8 cellular contexts compared by ENCODE assay signal in genomic region chr1:112700290-112701226, GRCh38. TPM values are rescaled to one million over a fixed set of nuclear protein-coding genes. Genes with fewer than 3 reads are reported as not detected.
DNase-seq lines count a peak whose midpoint lies in the region; ATAC-seq and TF ChIP-seq lines count a peak whose summit lies in the region.

No MANE protein-coding gene starts in this region.

- no peak for TF ChIP-seq CTCF in osteoblast (IDR thresholded peaks at IDR 0.05; ENCODE audit: extremely low read depth, low read depth, low read length)
- peak in 1 of 2 experiments; percentile 6 for TF ChIP-seq CTCF in tibial artery (IDR thresholded peaks at IDR 0.05)

- H3K27me3 ChIP-seq in Karpas-422 (ENCODE audit: low read length) (no peaks in the 10 kb centered on the region), osteoblast (ENCODE audit: insufficient read depth, low read length) (no peaks in the 10 kb centered on the region), tibial artery (no peaks in the 10 kb centered on the region)

- no peaks in the 10 kb centered on the region for H3K9me3 ChIP-seq in Karpas-422 (ENCODE audit: low read length)
- H3K9me3 ChIP-seq in osteoblast (ENCODE audit: low read depth, low read length): no peaks in the 10 kb centered on the region
- no peaks in the 10 kb centered on the region for H3K9me3 ChIP-seq in tibial artery

- H3K9me2 ChIP-seq in Karpas-422 (replicated peaks; ENCODE audit: insufficient read depth, low read length): no peaks in the 10 kb centered on the region

- H3K36me3 ChIP-seq in Karpas-422 (ENCODE audit: insufficient read depth, low read length) (no peaks in the 10 kb centered on the region; the same call in 1 of the 2 replicates), osteoblast (ENCODE audit: insufficient read depth, low read length) (peaks cover 71% of the 10 kb centered on the region), tibial artery (peaks cover 10 to 71% (median 70%) of the 10 kb centered on the region in 3 donors)

- DNase-seq in CD1c-positive myeloid dendritic cell (ENCODE audit: extremely low spot score) (peak; percentile 87), Karpas-422 (peak; percentile 85), SIG-M5 treated with dmso at 0.1 percent for 504 hours (lab: John Stamatoyannopoulos, UW; ENCODE audit: unreplicated experiment) (peak; percentile 91), glomerular visceral epithelial cell (ENCODE audit: extremely low spot score) (peak; percentile 99), osteoblast (ENCODE audit: insufficient read length, low spot score, missing footprints) (peak; percentile 96), tibial artery (peak; percentile 98)
- peak; percentile 64 to 71 for DNase-seq in activated naive CD4-positive, alpha-beta T cell treated with anti-CD3 and anti-CD28 coated beads, Interleukin-2, amount 50 U/mL, for 72 hours (ENCODE audit: low spot score in 2 of 2)

- no peak overlapping the region for H3K4me2 ChIP-seq in Karpas-422 (ENCODE audit: low read depth, low read length, poor library complexity, severe bottlenecking)
- H3K4me2 ChIP-seq in osteoblast (ENCODE audit: insufficient read depth, low read length): peak overlapping the region; percentile 27

- H2AFZ ChIP-seq in Karpas-422 (ENCODE audit: low read length) (no peak overlapping the region), osteoblast (ENCODE audit: low read length) (no peak overlapping the region)

- intact Hi-C loops in tibial artery (cut with DNase I; ENCODE audit: low total_unique reads): loop anchor here (2.0 kb wide), 1 partner anchor 26 kb away; the partner anchor contains the start of gene MOV10

- H3K27ac Mint-ChIP-seq in activated naive CD4-positive, alpha-beta T cell treated with anti-CD3 and anti-CD28 coated beads, Interleukin-2, amount 50 U/mL, for 72 hours: peak overlapping the region; percentile 72 to 82

- H3K27ac ChIP-seq in Karpas-422 (ENCODE audit: low read length) (no peak overlapping the region), osteoblast (ENCODE audit: low read depth, low read length) (peak overlapping the region; percentile 59), tibial artery (peak overlapping the region; percentile 88 to 99)

- H3K4me3 ChIP-seq in Karpas-422 (ENCODE audit: low read length) (no peak overlapping the region), osteoblast (ENCODE audit: insufficient read depth, low read length) (no peak overlapping the region), tibial artery (no peak overlapping the region)

- ATAC-seq in GM21381 (IDR thresholded peaks at IDR 0.05; ENCODE audit: unreplicated experiment): peak; percentile 41
- peak in 1 of 2 donors; percentile 23 for ATAC-seq in activated naive CD4-positive, alpha-beta T cell treated with anti-CD3 and anti-CD28 coated beads, Interleukin-2, amount 50 U/mL, for 72 hours

- no peak overlapping the region for H3K9ac ChIP-seq in Karpas-422 (ENCODE audit: low read length)

- H3K4me1 ChIP-seq in Karpas-422 (ENCODE audit: low read length) (peaks cover 26% of the 10 kb centered on the region), osteoblast (ENCODE audit: insufficient read depth, low read length) (peaks cover 57% of the 10 kb centered on the region), tibial artery (peaks cover 16 to 67% (median 55%) of the 10 kb centered on the region in 4 donors)

- H3K79me2 ChIP-seq in Karpas-422 (ENCODE audit: low read length) (no peaks in the 10 kb centered on the region), osteoblast (ENCODE audit: insufficient read depth, low read length) (peaks cover 39% of the 10 kb centered on the region)

- H4K20me1 ChIP-seq in Karpas-422 (ENCODE audit: insufficient read depth, low read depth, low read length) (0 out of 2 replicates have a peak, but pooled peaks cover 7% of the 10 kb centered on the region), osteoblast (ENCODE audit: insufficient read depth, low read length) (peaks cover 44% of the 10 kb centered on the region)

- H3K9me3 Mint-ChIP-seq in activated naive CD4-positive, alpha-beta T cell treated with anti-CD3 and anti-CD28 coated beads, Interleukin-2, amount 50 U/mL, for 72 hours: no peaks in the 10 kb centered on the region

- H3K36me3 Mint-ChIP-seq in activated naive CD4-positive, alpha-beta T cell treated with anti-CD3 and anti-CD28 coated beads, Interleukin-2, amount 50 U/mL, for 72 hours: peaks cover 6 to 11% of the 10 kb centered on the region in 2 donors

RNA-seq across cellular contexts. Expression of gene RHOC, which starts 6.4 kb away (rescaled TPM):
- 16.5 and 38.6 TPM in 2 replicates for total RNA-seq in Karpas-422 (2014; rRNA removed; shearing (Covaris generic); ENCODE audit: low replicate concordance)
- total RNA-seq in activated naive CD4-positive, alpha-beta T cell treated with anti-CD3 and anti-CD28 coated beads, Interleukin-2, amount 50 U/mL, for 72 hours: 10 to 100 TPM; 62.4 to 81.8 TPM
- 276 and 325 TPM in 2 replicates for total RNA-seq in osteoblast

RNA-seq across cellular contexts. Expression of gene PPM1J, which starts 14.6 kb away (rescaled TPM):
- total RNA-seq in Karpas-422 (2014; rRNA removed; shearing (Covaris generic); ENCODE audit: low replicate concordance): not detected in 2 replicates
- total RNA-seq in activated naive CD4-positive, alpha-beta T cell treated with anti-CD3 and anti-CD28 coated beads, Interleukin-2, amount 50 U/mL, for 72 hours: 1 to 10 TPM in 1 of 2 donors, under 1 TPM in 1; 0.46 to 1.8 TPM
- total RNA-seq in osteoblast: 0.59 and 1.1 TPM in 2 replicates

RNA-seq across cellular contexts. Expression of gene MOV10, which starts 26.1 kb away (rescaled TPM):
- 7.7 and 13.8 TPM in 2 replicates for total RNA-seq in Karpas-422 (2014; rRNA removed; shearing (Covaris generic); ENCODE audit: low replicate concordance)
- 100 to 1,000 TPM in 1 of 2 donors, 10 to 100 TPM in 1; 81.5 to 122 TPM for total RNA-seq in activated naive CD4-positive, alpha-beta T cell treated with anti-CD3 and anti-CD28 coated beads, Interleukin-2, amount 50 U/mL, for 72 hours
- 35.1 and 38.7 TPM in 2 replicates for total RNA-seq in osteoblast
